In genomic region chr10:68900427-68901105, GRCh38 we compare ENCODE assay signal across 1 cellular context.
TF ChIP-seq lines count a peak whose summit lies in the region.

No MANE protein-coding gene starts in this region.

TF ChIP-seq in HepG2, 621 proteins besides CTCF, POLR2A, EP300 and RAD21 (continued from another document and continues in another):
- no peak; the same call in 1 of the 2 replicates for TF ChIP-seq TIGD3 (CRISPR knock-in tag; IDR thresholded peaks at IDR 0.05; ENCODE audit: borderline replicate concordance)
- TF ChIP-seq ZNF720 (CRISPR knock-in tag; IDR thresholded peaks at IDR 0.05), result 0 out of 2 replicates have a peak, but pooled peaks have one; percentile 23
- TF ChIP-seq ZNF460 (CRISPR knock-in tag; IDR thresholded peaks at IDR 0.05; ENCODE audit: borderline replicate concordance), result no peak; the same call in 1 of the 2 replicates
- TF ChIP-seq KLF12 (CRISPR knock-in tag; IDR thresholded peaks at IDR 0.05; ENCODE audit: borderline replicate concordance), result peak; percentile 63; the same call in 1 of the 2 replicates
- peak; percentile 43 for TF ChIP-seq FOSL2 (CRISPR knock-in tag; IDR thresholded peaks at IDR 0.05)
- 0 out of 2 replicates have a peak, but pooled peaks have one; percentile 62 for TF ChIP-seq CC2D1A (CRISPR knock-in tag; IDR thresholded peaks at IDR 0.05)
- no peak for TF ChIP-seq NR2F1 (CRISPR knock-in tag; IDR thresholded peaks at IDR 0.05)
- peak; percentile 62 to 79; a peak in 2 of 4 replicates for TF ChIP-seq HMGXB4 (CRISPR knock-in tag; IDR thresholded peaks at IDR 0.05; ENCODE audit: borderline replicate concordance in 1 of 2, low read depth in 1 of 2)
- peak; percentile 90; the same call in 1 of the 2 replicates for TF ChIP-seq RARG (CRISPR knock-in tag; IDR thresholded peaks at IDR 0.05; ENCODE audit: low read depth)
- TF ChIP-seq ZNF468 (CRISPR knock-in tag; IDR thresholded peaks at IDR 0.05), result 0 out of 2 replicates have a peak, but pooled peaks have one; percentile 62
- TF ChIP-seq ZNF660 (CRISPR knock-in tag; IDR thresholded peaks at IDR 0.05; ENCODE audit: borderline replicate concordance, low read depth), result no peak
- peak; percentile 46; the same call in 1 of the 2 replicates for TF ChIP-seq AKNA (CRISPR knock-in tag; IDR thresholded peaks at IDR 0.05; ENCODE audit: borderline replicate concordance)
- 0 out of 2 replicates have a peak, but pooled peaks have one; percentile 62 for TF ChIP-seq ZNF691 (CRISPR knock-in tag; IDR thresholded peaks at IDR 0.05; ENCODE audit: borderline replicate concordance, low read depth)
- no peak; the same call in 1 of the 2 replicates for TF ChIP-seq RARA (CRISPR knock-in tag; IDR thresholded peaks at IDR 0.05)
- no peak for TF ChIP-seq TCF7 (IDR thresholded peaks at IDR 0.05; ENCODE audit: low read depth)
- TF ChIP-seq RBM39 (IDR thresholded peaks at IDR 0.05; ENCODE audit: low read depth, low read length, poor library complexity, severe bottlenecking), result peak; percentile 36
- TF ChIP-seq EED (CRISPR knock-in tag; IDR thresholded peaks at IDR 0.05), result peak; percentile 69; the same call in 1 of the 2 replicates
- TF ChIP-seq NAIF1 (CRISPR knock-in tag; IDR thresholded peaks at IDR 0.05; ENCODE audit: borderline replicate concordance), result no peak
- no peak for TF ChIP-seq AFF4 (CRISPR knock-in tag; IDR thresholded peaks at IDR 0.05)
- TF ChIP-seq MXI1 (IDR thresholded peaks at IDR 0.05; ENCODE audit: borderline replicate concordance, low read depth, low read length), result no peak
- TF ChIP-seq ARHGAP35 (CRISPR knock-in tag; IDR thresholded peaks at IDR 0.05; ENCODE audit: borderline replicate concordance), result 0 out of 2 replicates have a peak, but pooled peaks have one; percentile 56
- TF ChIP-seq BRCA1 (CRISPR knock-in tag; IDR thresholded peaks at IDR 0.05), result peak; percentile 55; the same call in 1 of the 2 replicates
- peak; percentile 37; the same call in 1 of the 2 replicates for TF ChIP-seq MAF1 (CRISPR knock-in tag; IDR thresholded peaks at IDR 0.05; ENCODE audit: borderline replicate concordance)
- no peak; the same call in 1 of the 2 replicates for TF ChIP-seq MEF2D (CRISPR knock-in tag; IDR thresholded peaks at IDR 0.05)
- TF ChIP-seq ZNF816 (CRISPR knock-in tag; IDR thresholded peaks at IDR 0.05; ENCODE audit: borderline replicate concordance), result no peak
- no peak for TF ChIP-seq ZNF629 (CRISPR knock-in tag; conservative IDR thresholded peaks at IDR 0.05)
- no peak for TF ChIP-seq MEIS2 (CRISPR knock-in tag; IDR thresholded peaks at IDR 0.05)
- no peak for TF ChIP-seq GLMP (CRISPR knock-in tag; IDR thresholded peaks at IDR 0.05; ENCODE audit: borderline replicate concordance)
- TF ChIP-seq ZNF451 (CRISPR knock-in tag; IDR thresholded peaks at IDR 0.05), result peak; percentile 26; the same call in 1 of the 2 replicates
- peak; percentile 98; the same call in 1 of the 2 replicates for TF ChIP-seq KDM5B (CRISPR knock-in tag; IDR thresholded peaks at IDR 0.05; ENCODE audit: borderline replicate concordance)
- peak; percentile 94 for TF ChIP-seq ZFX (CRISPR knock-in tag; IDR thresholded peaks at IDR 0.05; ENCODE audit: low read depth)
- peak; percentile 47; the same call in 1 of the 2 replicates for TF ChIP-seq ATF2 (CRISPR knock-in tag; IDR thresholded peaks at IDR 0.05)
- no peak; the same call in 1 of the 2 replicates for TF ChIP-seq MLXIP (CRISPR knock-in tag; IDR thresholded peaks at IDR 0.05; ENCODE audit: borderline replicate concordance)
- TF ChIP-seq TEAD2 (CRISPR knock-in tag; IDR thresholded peaks at IDR 0.05), result peak; percentile 81; the same call in 1 of the 2 replicates
- TF ChIP-seq CAMTA2 (CRISPR knock-in tag; IDR thresholded peaks at IDR 0.05; ENCODE audit: borderline replicate concordance), result no peak
- TF ChIP-seq IRF1 (CRISPR knock-in tag; IDR thresholded peaks at IDR 0.05; ENCODE audit: low read depth), result peak; percentile 89; the same call in 1 of the 2 replicates
- no peak for TF ChIP-seq IRF2 (CRISPR knock-in tag; IDR thresholded peaks at IDR 0.05)
- TF ChIP-seq SMAD3 (CRISPR knock-in tag; IDR thresholded peaks at IDR 0.05), result 0 out of 2 replicates have a peak, but pooled peaks have one; percentile 26
